In genomic region chr19:44499962-44500949, GRCh38 we compare ENCODE assay signal across 8 cellular contexts. TPM values are rescaled to one million over a fixed set of nuclear protein-coding genes. Genes with fewer than 3 reads are reported as not detected.
DNase-seq lines count a peak whose midpoint lies in the region; ATAC-seq and TF ChIP-seq lines count a peak whose summit lies in the region.

ZNF180 (minus strand) TSS chr19:44500522; CDS start chr19:44497334, 3,188 bp downstream.

- H3K9me2 ChIP-seq in OCI-LY7 (ENCODE audit: insufficient read depth, low read length), result no peaks in the 10 kb centered on the region

- peaks cover 19 to 43% of the 10 kb centered on the region in 2 experiments for H3K79me1 ChIP-seq in IMR-90 (ENCODE audit: low read depth in 1 of 2, low read length in 2 of 2)

- CTCF ChIA-PET in IMR-90 (lab: Yijun Ruan, JAX), result interaction anchor here (0.7 to 0.8 kb wide), 3 partner anchors 13 to 195 kb away, joined by 3 to 4 read pairs (median 3); partner anchors contain the start of gene ZNF235
- CTCF ChIA-PET in OCI-LY7 (lab: Charles Lee; ENCODE audit: unreplicated experiment), result no interaction called here

- no peak for TF ChIP-seq RAD21 in IMR-90 (IDR thresholded peaks at IDR 0.05; ENCODE audit: low read length)

- peak within 1 kb of the TSS; percentile 97 for H3K27ac ChIP-seq in IMR-90 (ENCODE audit: insufficient read depth, low read length)
- peak within 1 kb of the TSS; percentile 52 for H3K27ac ChIP-seq in OCI-LY7 (ENCODE audit: low read depth, low read length, poor library complexity, severe bottlenecking)
- peak within 1 kb of the TSS; percentile 84 to 94 for H3K27ac ChIP-seq in mucosa of rectum (ENCODE audit: low read depth in 2 of 2, low read length in 2 of 2)

- no peaks in the 10 kb centered on the region for H3K27me3 ChIP-seq in IMR-90 (ENCODE audit: control insufficient read depth, insufficient read depth, low read length)
- H3K27me3 ChIP-seq in mucosa of rectum (ENCODE audit: control insufficient read depth in 2 of 2, insufficient read depth in 2 of 2, low read length in 2 of 2), result peaks cover 0 to under 1% of the 10 kb centered on the region in 2 donors

- H4K8ac ChIP-seq in IMR-90 (ENCODE audit: low read depth in 2 of 2, low read length in 2 of 2), result peak within 1 kb of the TSS; percentile 59 to 96

- H3K14ac ChIP-seq in IMR-90 (replicated peaks; ENCODE audit: low read depth, low read length), result peak within 1 kb of the TSS; percentile 97

- H2BK15ac ChIP-seq in IMR-90 (ENCODE audit: low read depth, low read length), result peak within 1 kb of the TSS; percentile 68; the same call in 1 of the 3 replicates

- peaks cover 6% of the 10 kb centered on the region for H3K4me1 ChIP-seq in IMR-90 (ENCODE audit: control insufficient read depth, insufficient read depth, low read length)
- H3K4me1 ChIP-seq in OCI-LY7 (ENCODE audit: insufficient read depth, low read length, poor library complexity, severe bottlenecking), result peaks cover 9% of the 10 kb centered on the region
- peaks cover 7 to 10% of the 10 kb centered on the region in 2 donors for H3K4me1 ChIP-seq in mucosa of rectum (ENCODE audit: control insufficient read depth in 2 of 2, insufficient read depth in 2 of 2, low read length in 2 of 2)

- dilution Hi-C loops in IMR-90 (cut with HindIII; ENCODE audit: low sequenced_read_pairs, unreplicated experiment), result no loop called here

- WGBS in IMR-90 (ENCODE audit: extremely low coverage in 2 of 2, insufficient read length in 1 of 2), 2 experiments, result 1% methylated on average over 40 of the region's 78 CpGs; no CpG with 5 or more reads in 1 of the 2 experiments

- peak within 1 kb of the TSS; percentile 93 for H3K9ac ChIP-seq in IMR-90 (ENCODE audit: low read depth, low read length)
- H3K9ac ChIP-seq in mucosa of rectum (ENCODE audit: low read depth in 1 of 2, low read length in 2 of 2), result peak within 1 kb of the TSS; percentile 76 to 81

- peak within 1 kb of the TSS; percentile 89 for H3K56ac ChIP-seq in IMR-90 (ENCODE audit: extremely low read depth, insufficient read depth, low read length)

- H2BK20ac ChIP-seq in IMR-90 (ENCODE audit: low read depth, low read length), result peak within 1 kb of the TSS; percentile 45; the same call in 1 of the 2 replicates

- peaks cover 21% of the 10 kb centered on the region for H3K36me3 ChIP-seq in IMR-90 (ENCODE audit: control insufficient read depth, insufficient read depth, low read length)
- H3K36me3 ChIP-seq in OCI-LY7 (ENCODE audit: insufficient read depth, low read length), result peaks cover 41% of the 10 kb centered on the region
- H3K36me3 ChIP-seq in mucosa of rectum (ENCODE audit: control insufficient read depth in 2 of 2, insufficient read depth in 2 of 2, low read length in 2 of 2), result peaks cover 13 to 23% of the 10 kb centered on the region in 2 donors

- H3K4me2 ChIP-seq in IMR-90 (ENCODE audit: low read depth, low read length) (peak within 1 kb of the TSS; percentile 97), OCI-LY7 (ENCODE audit: low read length) (peak within 1 kb of the TSS; percentile 76)

- peak within 1 kb of the TSS; percentile 46; the same call in 1 of the 2 replicates for H2AK5ac ChIP-seq in IMR-90 (ENCODE audit: low read depth, low read length)

- peak within 1 kb of the TSS; percentile 93 for H2BK5ac ChIP-seq in IMR-90 (ENCODE audit: low read depth, low read length, poor library complexity, severe bottlenecking)

- H2AFZ ChIP-seq in IMR-90 (replicated peaks; ENCODE audit: low read length, poor library complexity) (peak within 1 kb of the TSS; percentile 100), OCI-LY7 (ENCODE audit: low read length) (peak within 1 kb of the TSS; percentile 73)

- peaks cover 19% of the 10 kb centered on the region for H3K79me2 ChIP-seq in OCI-LY7 (ENCODE audit: insufficient read depth, low read depth, low read length)

- TF ChIP-seq POLR2A in IMR-90 (IDR thresholded peaks at IDR 0.05; ENCODE audit: low read depth, low read length), result peak; percentile 43; the same call in 1 of the 2 replicates

- POLR2A ChIA-PET in IMR-90 (lab: Charles Lee; ENCODE audit: unreplicated experiment) (interaction anchor here (0.6 to 0.7 kb wide), 2 partner anchors 144 to 378 kb away, joined by 3 read pairs; partner anchors contain the start of gene PVR), OCI-LY7 (lab: Charles Lee) (no interaction called here)

- TF ChIP-seq CTCF in IMR-90 (conservative IDR thresholded peaks at IDR 0.05; ENCODE audit: low read depth, low read length) (peak; percentile 33; the same call in 1 of the 2 replicates), OCI-LY7 (conservative IDR thresholded peaks at IDR 0.05; ENCODE audit: low read length) (peak; percentile 64), epithelial cell of proximal tubule (conservative IDR thresholded peaks at IDR 0.05; ENCODE audit: low read depth, low read length) (peak; percentile 43)

- DNase-seq in DMS153 treated with DMSO at 0.1 percent for 48 hours (lab: John Stamatoyannopoulos, UW; ENCODE audit: unreplicated experiment) (peak; percentile 96), IMR-90 (peak; percentile 90), OCI-LY7 (ENCODE audit: low spot score) (peak; percentile 98), activated T-cell treated with anti-CD3 and anti-CD28 coated beads for 48 hours (ENCODE audit: low read depth) (peak; percentile 93), epithelial cell of proximal tubule (ENCODE audit: low read depth) (peak; percentile 45)
- peak; percentile 90 for DNase-seq in stimulated activated CD8-positive, alpha-beta memory T cell treated with anti-CD3 and anti-CD28 coated beads, Interleukin-4, amount 100 ng/mL, for 4 hours (ENCODE audit: low read depth in 2 of 2, low spot score in 1 of 2)

- peak within 1 kb of the TSS; percentile 90 for H3K23ac ChIP-seq in IMR-90 (ENCODE audit: low read depth, low read length)

- H3K9me1 ChIP-seq in IMR-90 (ENCODE audit: insufficient read depth, low read length), result no peaks in the 10 kb centered on the region

- H2BK120ac ChIP-seq in IMR-90 (ENCODE audit: low read depth, low read length), result peak within 1 kb of the TSS; percentile 79

- peaks cover 3% of the 10 kb centered on the region; the same call in 1 of the 2 replicates for H4K20me1 ChIP-seq in IMR-90 (ENCODE audit: insufficient read depth, low read length)
- H4K20me1 ChIP-seq in OCI-LY7 (ENCODE audit: insufficient read depth, low read length), result no peaks in the 10 kb centered on the region

- peak within 1 kb of the TSS; percentile 97 for H4K91ac ChIP-seq in IMR-90 (ENCODE audit: insufficient read depth, low read depth, low read length)

- peak within 1 kb of the TSS; percentile 96 for H4K5ac ChIP-seq in IMR-90 (ENCODE audit: low read depth, low read length)

- intact Hi-C loops in IMR-90 (cut with micrococcal nuclease) (no loop called here), OCI-LY7 (cut with micrococcal nuclease; ENCODE audit: unreplicated experiment) (loop anchor here (1.0 kb wide), 1 partner anchor 336 kb away; no protein-coding TSS in a partner anchor)

- peak within 1 kb of the TSS; percentile 86 for H3K18ac ChIP-seq in IMR-90 (ENCODE audit: low read depth, low read length)

- peak within 1 kb of the TSS; percentile 97 for H2AK9ac ChIP-seq in IMR-90 (replicated peaks; ENCODE audit: low read depth, low read length, poor library complexity)

- H3K9me3 ChIP-seq in IMR-90 (ENCODE audit: control insufficient read depth, insufficient read depth, low read length) (peaks cover 36% of the 10 kb centered on the region), OCI-LY7 (ENCODE audit: low read length) (peaks cover 32% of the 10 kb centered on the region; the same call in 1 of the 2 replicates), mucosa of rectum (ENCODE audit: control insufficient read depth in 2 of 2, low read length in 2 of 2) (peaks cover 12 to 31% of the 10 kb centered on the region in 2 donors)

- peak within 1 kb of the TSS; percentile 91 for H3K4me3 ChIP-seq in IMR-90 (ENCODE audit: insufficient read depth, low read depth, low read length)
- peak within 1 kb of the TSS; percentile 86 for H3K4me3 ChIP-seq in OCI-LY7 (ENCODE audit: low read depth, low read length, poor library complexity, severe bottlenecking)
- H3K4me3 ChIP-seq in epithelial cell of proximal tubule (ENCODE audit: low read depth, low read length), result peak within 1 kb of the TSS; percentile 77
- peak within 1 kb of the TSS; percentile 74 to 99 for H3K4me3 ChIP-seq in mucosa of rectum (ENCODE audit: low read length in 2 of 2)

- H3K4ac ChIP-seq in IMR-90 (ENCODE audit: low read depth, low read length), result peak within 1 kb of the TSS; percentile 98

- in situ Hi-C loops in IMR-90 (cut with MboI; ENCODE audit: low sequenced_read_pairs), result loop anchor here (25.0 kb wide), 1 partner anchor 638 kb away; no protein-coding TSS in a partner anchor

- ATAC-seq in GM21528 (IDR thresholded peaks at IDR 0.05; ENCODE audit: low FRiP score, unreplicated experiment) (peak; percentile 87), IMR-90 (ENCODE audit: low read depth) (peak; percentile 97)

- BruUV-seq in IMR-90 (replicated peaks; lab: Mats Ljungman, UMichigan) (no TSS peak), OCI-LY7 (replicated peaks; lab: Mats Ljungman, UMichigan) (TSS peak; percentile 72)

TF ChIP-seq in IMR-90, 13 proteins besides CTCF, POLR2A, EP300 and RAD21 (continues in another document):
- peak; percentile 72; the same call in 1 of the 2 replicates for TF ChIP-seq MXI1 (IDR thresholded peaks at IDR 0.05; ENCODE audit: borderline replicate concordance, low read depth, low read length)
- TF ChIP-seq ELK1 (IDR thresholded peaks at IDR 0.05; ENCODE audit: borderline replicate concordance, low read depth, low read length), result no peak
- no peak for TF ChIP-seq BHLHE40 (IDR thresholded peaks at IDR 0.05; ENCODE audit: low read depth, low read length)

RNA-seq across cellular contexts. Expression of gene ZNF180, which starts in this region (rescaled TPM):
- 9.7 and 26.3 TPM in 2 replicates for total RNA-seq in IMR-90 (2012; rRNA removed)
- 2.8 and 3.4 TPM in 2 replicates for polyA plus RNA-seq in IMR-90 (2012; rRNA removed)
- polyA plus RNA-seq in IMR-90 (2012; cell fraction: cytosol; rRNA removed), result 6.3 and 14.3 TPM in 2 replicates
- polyA plus RNA-seq in IMR-90 (2012; cell fraction: nucleus; rRNA removed; ENCODE audit: low replicate concordance), result 2.0 and 3.0 TPM in 2 replicates
- total RNA-seq in OCI-LY7 (2014; rRNA removed; shearing (Covaris generic)), result 11.8 and 14.2 TPM in 2 replicates
- total RNA-seq in OCI-LY7 (2022), result 8.6 and 9.4 TPM in 2 replicates
- 4.6 and 5.1 TPM in 2 replicates for total RNA-seq in epithelial cell of proximal tubule

Comparison
In these comparisons a context has a peak if more than half of its experiments do, and no peak if none do; other contexts are left out.
1. Peak in every context shown above with its lines: DNase-seq, ATAC-seq, H3K4me3 ChIP-seq and H3K27ac ChIP-seq.
2. DNase-seq: peak in every context shown above with its lines; median percentile 98 in OCI-LY7; 96 in DMS153 treated with DMSO at 0.1 percent for 48 hours; 93 in activated T-cell treated with anti-CD3 and anti-CD28 coated beads for 48 hours; 90 in IMR-90; 90 in stimulated activated CD8-positive, alpha-beta memory T cell treated with anti-CD3 and anti-CD28 coated beads, Interleukin-4, amount 100 ng/mL, for 4 hours; 45 in epithelial cell of proximal tubule.